8 cellular contexts compared by ENCODE assay signal in genomic region chr15:41493902-41494189, GRCh38. TPM values are rescaled to one million over a fixed set of nuclear protein-coding genes. Genes with fewer than 3 reads are reported as not detected.
DNase-seq lines count a peak whose midpoint lies in the region; ATAC-seq, FAIRE-seq and TF ChIP-seq lines count a peak whose summit lies in the region.

No MANE protein-coding gene starts in this region.

- TF ChIP-seq POLR2A in GM12878 (IDR thresholded peaks at IDR 0.05; ENCODE audit: low read depth, low read length), result no peak

- peak overlapping the region; percentile 60 to 90 (median 84) for H3K9ac ChIP-seq in BLaER1 treated with 17β-estradiol and CSF1 and Interleukin-3, amounts not matched to agents 10 nM and 100 nM
- no peak overlapping the region for H3K9ac ChIP-seq in GM12878 (ENCODE audit: control insufficient read depth, insufficient read depth, low read length)

- intact Hi-C loops in GM12878 (cut with micrococcal nuclease; ENCODE audit: unreplicated experiment), result no loop called here

- BruUV-seq in GM12878 (replicated peaks; lab: Mats Ljungman, UMichigan), result no TSS peak

- RAD21 ChIA-PET in GM12878 (lab: Charles Lee; ENCODE audit: unreplicated experiment), result interaction anchor here (1.0 to 2.7 kb wide), 5 partner anchors 11 to 50 kb away, joined by 3 to 16 read pairs (median 5); partner anchors contain the start of genes LTK and RPAP1

- CTCF ChIA-PET in GM12878 (lab: Yijun Ruan, JAX), result interaction anchor here (3.2 kb wide), 1 partner anchor 28 kb away, joined by 19 read pairs; no protein-coding TSS in a partner anchor

- H4K20me1 ChIP-seq in BLaER1 treated with 17β-estradiol and CSF1 and Interleukin-3, amounts not matched to agents 10 nM and 100 nM, result peaks cover 3 to 48% (median 39%) of the 10 kb centered on the region in 11 experiments; a peak in 20 of 22 replicates
- no peaks in the 10 kb centered on the region; the same call in 1 of the 2 replicates for H4K20me1 ChIP-seq in GM12878 (ENCODE audit: control insufficient read depth, insufficient read depth)

- H2AFZ ChIP-seq in GM12878 (ENCODE audit: control insufficient read depth, low read depth, low read length), result peak overlapping the region; percentile 78

- H3K36me3 ChIP-seq in BLaER1 treated with 17β-estradiol and CSF1 and Interleukin-3, amounts not matched to agents 10 nM and 100 nM, result no peaks in the 10 kb centered on the region
- no peaks in the 10 kb centered on the region for H3K36me3 ChIP-seq in GM12878 (ENCODE audit: control insufficient read depth in 2 of 2, insufficient read depth in 2 of 2, low read length in 1 of 2)

- WGBS in GM12878 (ENCODE audit: insufficient coverage, insufficient replicate concordance, low lambda C conversion rate, missing lambda C conversion rate), result 2% methylated on average over 32 of the region's 41 CpGs

- no peak for TF ChIP-seq CTCF in GM12878 (IDR thresholded peaks at IDR 0.05 in 2 of 3, conservative IDR thresholded peaks at IDR 0.05 in 1 of 3; ENCODE audit: control insufficient read depth in 2 of 3, extremely low read depth in 1 of 3, insufficient read depth in 1 of 3, low read depth in 3 of 3, low read length in 3 of 3)

- no peaks in the 10 kb centered on the region for H3K9me3 Mint-ChIP-seq in naive B cell

- no peak for FAIRE-seq in GM12878 (lab: Jason Lieb, UNC)

- peaks cover 42 to 78% (median 67%) of the 10 kb centered on the region in 11 experiments for H3K27me3 ChIP-seq in BLaER1 treated with 17β-estradiol and CSF1 and Interleukin-3, amounts not matched to agents 10 nM and 100 nM
- H3K27me3 ChIP-seq in GM12878 (replicated peaks in 1 of 2; ENCODE audit: control insufficient read depth in 2 of 2, insufficient read depth in 2 of 2, low read length in 1 of 2), result peaks cover 7 to 8% of the 10 kb centered on the region in 2 experiments; a peak in 3 of 4 replicates

- no peak for TF ChIP-seq RAD21 in GM12878 (IDR thresholded peaks at IDR 0.05; ENCODE audit: insufficient read depth, low read depth, low read length)

- H3K4me2 ChIP-seq in BLaER1 treated with 17β-estradiol and CSF1 and Interleukin-3, amounts not matched to agents 10 nM and 100 nM, result peak overlapping the region; percentile 97 to 100 (median 100)
- peak overlapping the region; percentile 89 for H3K4me2 ChIP-seq in GM12878 (ENCODE audit: control insufficient read depth, insufficient read depth)

- DNase-seq in GM12878 (ENCODE audit: low read depth, low spot score), result no peak
- DNase-seq in naive B cell, result no peak
- DNase-seq in inferior parietal cortex (ENCODE audit: extremely low spot score), result no peak
- no peak for DNase-seq in KBM-7

- peaks cover 46 to 70% (median 53%) of the 10 kb centered on the region in 3 donors for H3K27me3 Mint-ChIP-seq in naive B cell

- no peaks in the 10 kb centered on the region for H3K9me3 ChIP-seq in BLaER1 treated with 17β-estradiol and CSF1 and Interleukin-3, amounts not matched to agents 10 nM and 100 nM (replicated peaks in 1 of 11)
- H3K9me3 ChIP-seq in GM12878 (replicated peaks; ENCODE audit: control insufficient read depth, insufficient read depth, low read length), result no peaks in the 10 kb centered on the region

- peak overlapping the region in 6 of 11 experiments; percentile 68 to 91 (median 88); a peak in 9 of 22 replicates for H3K27ac ChIP-seq in BLaER1 treated with 17β-estradiol and CSF1 and Interleukin-3, amounts not matched to agents 10 nM and 100 nM
- no peak overlapping the region for H3K27ac ChIP-seq in GM12878 (ENCODE audit: control insufficient read depth, insufficient read depth)

- peaks cover 11 to 20% (median 16%) of the 10 kb centered on the region in 3 donors for H3K4me1 Mint-ChIP-seq in naive B cell

- peaks cover 0 to 8% of the 10 kb centered on the region in 2 donors for H3K36me3 Mint-ChIP-seq in naive B cell

- SMC1A ChIA-PET in GM12878 (lab: Charles Lee; ENCODE audit: uncharacterized antibody, unreplicated experiment), result interaction anchor here (1.2 to 2.2 kb wide), 2 partner anchors 12 to 27 kb away, joined by 4 to 8 read pairs; no protein-coding TSS in a partner anchor

- H3K27ac Mint-ChIP-seq in naive B cell, result no peak overlapping the region

- H3K4me3 Mint-ChIP-seq in naive B cell, result peak overlapping the region in 4 of 8 donors; percentile 69 to 83 (median 82)

- TF ChIP-seq EP300 in GM12878 (IDR thresholded peaks at IDR 0.05; ENCODE audit: borderline replicate concordance in 1 of 2, control insufficient read depth in 1 of 2, low read depth in 2 of 2, low read length in 2 of 2), result no peak

- in situ Hi-C loops in GM12878 (cut with MboI), result no loop called here
- in situ Hi-C loops in KBM-7 (cut with MboI; ENCODE audit: low pct_unique_long_range_greater_than_20kb, low sequenced_read_pairs), result no loop called here

- H3K4me3 ChIP-seq in BLaER1 treated with 17β-estradiol and CSF1 and Interleukin-3, amounts not matched to agents 10 nM and 100 nM, result peak overlapping the region; percentile 60 to 76 (median 68)
- H3K4me3 ChIP-seq in GM12878, result peak overlapping the region; percentile 73

- H3K79me2 ChIP-seq in GM12878 (ENCODE audit: control insufficient read depth, insufficient read depth, low read length), result no peaks in the 10 kb centered on the region

- peak; percentile 25 for ATAC-seq in HG02642 (IDR thresholded peaks at IDR 0.05; ENCODE audit: poor library complexity, unreplicated experiment)
- peak; percentile 5 for ATAC-seq in GM12878
- ATAC-seq in naive B cell (ENCODE audit: low read depth in 2 of 2), result peak; percentile 39 to 40
- ATAC-seq in HG02970 (IDR thresholded peaks at IDR 0.05; ENCODE audit: low FRiP score, unreplicated experiment), result no peak
- no peak for ATAC-seq in HG03025 (IDR thresholded peaks at IDR 0.05; ENCODE audit: low FRiP score, unreplicated experiment)

- peaks cover 39 to 80% (median 72%) of the 10 kb centered on the region in 10 experiments for H3K4me1 ChIP-seq in BLaER1 treated with 17β-estradiol and CSF1 and Interleukin-3, amounts not matched to agents 10 nM and 100 nM
- H3K4me1 ChIP-seq in GM12878 (ENCODE audit: control insufficient read depth, insufficient read depth, low read length), result peaks cover 29% of the 10 kb centered on the region

- POLR2A ChIA-PET in GM12878 (lab: Charles Lee), result interaction anchor here (0.6 to 2.8 kb wide), 6 partner anchors 10 to 280 kb away, joined by 3 to 16 read pairs (median 6); partner anchors contain the start of genes LTK and MAPKBP1

RNA-seq across cellular contexts. Expression of gene ITPKA, which starts 0.2 kb away (rescaled TPM):
- 0.71 and 1.6 TPM in 2 replicates for total RNA-seq in GM12878 (2013; cell fraction: nucleolus; rRNA removed)
- total RNA-seq in GM12878 (2014; rRNA removed) (0.54 and 0.90 TPM in 2 replicates), GM12878 (2014; rRNA removed; fragmentation: Illumina TruSeq; extraction: Trizol) (0.27 and 0.32 TPM in 2 replicates), GM12878 (2021) (0.64 and 0.67 TPM in 2 replicates)
- polyA plus RNA-seq in GM12878 (2011; ENCODE audit: low read depth), result 0.17 TPM
- polyA plus RNA-seq in GM12878 (2011; rRNA removed) (0.48 and 1.5 TPM in 2 replicates), GM12878 (2014; fragmentation: Illumina TruSeq; extraction: Trizol) (0.04 TPM in 1 of 2 replicates, not detected in the other), GM12878 (2014; fragmentation: Nextera tagmentation; extraction: Ambion mirVana) (under 1 TPM in 1 of 2 experiments, not detected in 1; 0.07 TPM), GM12878 (2014; rRNA removed) (0.73 and 0.91 TPM in 2 replicates), GM12878 (2016; fragmentation: Nextera tagmentation; extraction: Ambion mirVana) (under 1 TPM; 0.12 to 0.49 TPM), naive B cell (ENCODE audit: low read depth in 6 of 6) (not detected)
- 2.2 and 2.3 TPM in 2 replicates for polyA plus RNA-seq in GM12878 (2011; cell fraction: cytosol; rRNA removed)
- 4.1 and 6.0 TPM in 2 replicates for polyA plus RNA-seq in GM12878 (2011; cell fraction: nucleus; rRNA removed)
- 0.32 and 0.88 TPM in 2 replicates for polyA plus RNA-seq in GM12878 (2012)
- 1.1 and 1.8 TPM in 2 replicates for polyA minus RNA-seq in GM12878 (2011; rRNA and poly(A)+ RNA removed)
- polyA minus RNA-seq in GM12878 (2011; cell fraction: cytosol; rRNA and poly(A)+ RNA removed), result 1.6 and 2.1 TPM in 2 replicates
- 0.77 and 1.9 TPM in 2 replicates for polyA minus RNA-seq in GM12878 (2011; cell fraction: nucleus; rRNA and poly(A)+ RNA removed)

RNA-seq across cellular contexts. Expression of gene LTK, which starts 19.8 kb away (rescaled TPM):
- total RNA-seq in GM12878 (2013; cell fraction: nucleolus; rRNA removed), result 5.0 and 6.4 TPM in 2 replicates
- total RNA-seq in GM12878 (2014; rRNA removed), result 0.33 and 0.45 TPM in 2 replicates
- total RNA-seq in GM12878 (2014; rRNA removed; fragmentation: Illumina TruSeq; extraction: Trizol), result 0.13 and 0.14 TPM in 2 replicates
- total RNA-seq in GM12878 (2021), result 0.61 and 0.80 TPM in 2 replicates
- polyA plus RNA-seq in GM12878 (2011; ENCODE audit: low read depth), result not detected
- 0.09 and 0.18 TPM in 2 replicates for polyA plus RNA-seq in GM12878 (2011; rRNA removed)
- 0.15 and 0.22 TPM in 2 replicates for polyA plus RNA-seq in GM12878 (2011; cell fraction: cytosol; rRNA removed)
- 2.2 and 2.6 TPM in 2 replicates for polyA plus RNA-seq in GM12878 (2011; cell fraction: nucleus; rRNA removed)
- polyA plus RNA-seq in GM12878 (2012), result 0.42 and 0.46 TPM in 2 replicates
- polyA plus RNA-seq in GM12878 (2014; fragmentation: Illumina TruSeq; extraction: Trizol), result 0.22 TPM in 1 of 2 replicates, not detected in the other
- under 1 TPM in 1 of 2 experiments, not detected in 1; 0.07 TPM for polyA plus RNA-seq in GM12878 (2014; fragmentation: Nextera tagmentation; extraction: Ambion mirVana)
- 0.33 and 0.54 TPM in 2 replicates for polyA plus RNA-seq in GM12878 (2014; rRNA removed)
- polyA plus RNA-seq in GM12878 (2016; fragmentation: Nextera tagmentation; extraction: Ambion mirVana), result under 1 TPM; 0.11 to 0.20 TPM
- polyA minus RNA-seq in GM12878 (2011; rRNA and poly(A)+ RNA removed), result 0.46 TPM in 1 of 2 replicates, not detected in the other
- 0.80 TPM in 1 of 2 replicates, not detected in the other for polyA minus RNA-seq in GM12878 (2011; cell fraction: cytosol; rRNA and poly(A)+ RNA removed)
- polyA minus RNA-seq in GM12878 (2011; cell fraction: nucleus; rRNA and poly(A)+ RNA removed), result 0.24 TPM in 1 of 2 replicates, not detected in the other
- under 1 TPM in 1 of 6 donors, not detected in 5; 0.35 TPM for polyA plus RNA-seq in naive B cell (ENCODE audit: low read depth in 6 of 6)

RNA-seq across cellular contexts. Expression of gene RPAP1, which starts 50.2 kb away (rescaled TPM):
- total RNA-seq in GM12878 (2013; cell fraction: nucleolus; rRNA removed), result 57.3 and 60.8 TPM in 2 replicates
- 14.3 and 16.5 TPM in 2 replicates for total RNA-seq in GM12878 (2014; rRNA removed)
- total RNA-seq in GM12878 (2014; rRNA removed; fragmentation: Illumina TruSeq; extraction: Trizol), result 6.7 and 7.0 TPM in 2 replicates
- 39.9 and 50.6 TPM in 2 replicates for total RNA-seq in GM12878 (2021)
- 15.0 TPM for polyA plus RNA-seq in GM12878 (2011; ENCODE audit: low read depth)
- 3.7 and 7.4 TPM in 2 replicates for polyA plus RNA-seq in GM12878 (2011; rRNA removed)
- polyA plus RNA-seq in GM12878 (2011; cell fraction: cytosol; rRNA removed), result 9.0 and 9.1 TPM in 2 replicates
- polyA plus RNA-seq in GM12878 (2011; cell fraction: nucleus; rRNA removed), result 29.1 and 37.5 TPM in 2 replicates
- 20.4 and 23.6 TPM in 2 replicates for polyA plus RNA-seq in GM12878 (2012)
- 6.9 and 11.3 TPM in 2 replicates for polyA plus RNA-seq in GM12878 (2014; fragmentation: Illumina TruSeq; extraction: Trizol)
- 1 to 10 TPM; 6.0 to 7.7 TPM for polyA plus RNA-seq in GM12878 (2014; fragmentation: Nextera tagmentation; extraction: Ambion mirVana)
- polyA plus RNA-seq in GM12878 (2014; rRNA removed), result 13.5 and 20.1 TPM in 2 replicates
- 10 to 100 TPM; 27.5 to 28.1 TPM for polyA plus RNA-seq in GM12878 (2016; fragmentation: Nextera tagmentation; extraction: Ambion mirVana)
- polyA minus RNA-seq in GM12878 (2011; rRNA and poly(A)+ RNA removed), result 8.6 and 15.8 TPM in 2 replicates
- polyA minus RNA-seq in GM12878 (2011; cell fraction: cytosol; rRNA and poly(A)+ RNA removed), result 8.3 and 15.6 TPM in 2 replicates
- 16.0 and 26.5 TPM in 2 replicates for polyA minus RNA-seq in GM12878 (2011; cell fraction: nucleus; rRNA and poly(A)+ RNA removed)
- 10 to 100 TPM in 4 of 6 donors, 1 to 10 TPM in 2; 6.9 to 18.0 (median 11.4) TPM for polyA plus RNA-seq in naive B cell (ENCODE audit: low read depth in 6 of 6)

Comparison
In these comparisons a context has a peak if more than half of its experiments do, and no peak if none do; other contexts are left out.
1. ATAC-seq: peak in HG02642 (single experiment), GM12878 (single experiment) and naive B cell (2 of 2); none in HG02970 (single experiment) and HG03025 (single experiment).